ENCODE assay signal across 8 cellular contexts in the genomic region with DNA sequence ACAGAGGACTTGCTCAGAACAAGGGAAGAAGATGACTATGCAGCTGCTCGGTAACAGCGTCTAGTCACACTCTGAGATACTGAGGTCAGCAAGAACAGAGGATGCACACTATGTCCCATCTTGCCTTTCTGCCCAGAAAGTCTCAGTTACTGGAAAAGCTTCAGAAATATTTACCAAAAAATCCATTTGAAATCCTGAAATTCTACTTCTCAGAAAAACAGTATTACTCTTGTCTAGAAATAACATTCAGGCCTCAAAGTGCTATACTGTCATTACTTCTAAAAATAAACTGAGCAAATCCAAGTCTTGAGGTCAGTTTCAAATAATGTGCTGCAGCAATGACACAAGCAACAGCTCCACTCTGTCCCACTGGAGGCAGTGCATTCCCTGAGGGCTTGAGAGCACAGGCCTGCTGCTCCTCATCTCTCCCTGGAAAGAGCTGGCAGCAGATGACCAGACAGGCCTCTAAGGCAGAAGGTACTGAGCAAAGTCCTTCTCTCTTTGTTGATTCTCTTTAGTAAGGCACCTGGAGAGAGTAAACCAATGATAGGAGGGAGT.
DNase-seq lines count a peak whose midpoint lies in the region; ATAC-seq and TF ChIP-seq lines count a peak whose summit lies in the region.

No MANE protein-coding gene starts in this region.

- peaks cover 45% of the 10 kb centered on the region for H3K36me3 Mint-ChIP-seq in T-helper 2 cell treated with Interferon-gamma antibody and Interleukin-4, amounts not matched to agents 5 μg/mL and 100 μg/mL, for 36 hours (ENCODE audit: low read depth)
- H3K36me3 Mint-ChIP-seq in neural crest cell (ENCODE audit: low read depth): peaks cover 7% of the 10 kb centered on the region

- TF ChIP-seq EP300 in esophagus muscularis mucosa (IDR thresholded peaks at IDR 0.05): peak; percentile 88

- DNase-seq in stimulated activated CD4-positive, alpha-beta T cell treated with anti-CD3 and anti-CD28 coated beads, Interleukin-15, amount 100 ng/mL, for 24 hours: peak; percentile 42
- DNase-seq in stimulated activated CD4-positive, alpha-beta T cell treated with anti-CD3 and anti-CD28 coated beads, Interleukin-12 subunit alpha, Interleukin-12 subunit beta, amount 100 ng/mL, for 4 hours: no peak
- DNase-seq in T-helper 2 cell treated with Interferon-gamma antibody and Interleukin-4, amounts not matched to agents 5 μg/mL and 100 μg/mL, for 36 hours (ENCODE audit: low spot score): peak; percentile 49
- DNase-seq in esophagus muscularis mucosa (ENCODE audit: extremely low spot score) (no peak), neural crest cell (ENCODE audit: low read depth, low spot score) (no peak)
- no peak for DNase-seq in activated CD4-positive, CD25-positive, alpha-beta regulatory T cell treated with anti-CD3 and anti-CD28 coated beads, Interleukin-2, amount 50 U/mL, for 72 hours
- no peak for DNase-seq in effector memory CD4-positive, alpha-beta T cell

- H3K4me3 ChIP-seq in esophagus muscularis mucosa: no peak overlapping the region
- no peak overlapping the region for H3K4me3 ChIP-seq in effector memory CD4-positive, alpha-beta T cell (ENCODE audit: insufficient read depth, low read depth, low read length, poor library complexity, severe bottlenecking)

- peaks cover 16% of the 10 kb centered on the region for H3K9me3 Mint-ChIP-seq in T-helper 2 cell treated with Interferon-gamma antibody and Interleukin-4, amounts not matched to agents 5 μg/mL and 100 μg/mL, for 36 hours
- peaks cover 5% of the 10 kb centered on the region for H3K9me3 Mint-ChIP-seq in neural crest cell

- H3K9me3 ChIP-seq in esophagus muscularis mucosa: no peaks in the 10 kb centered on the region
- H3K9me3 ChIP-seq in effector memory CD4-positive, alpha-beta T cell (ENCODE audit: control insufficient read depth, low read length): no peaks in the 10 kb centered on the region

- TF ChIP-seq CTCF in esophagus muscularis mucosa (IDR thresholded peaks at IDR 0.05): peak; percentile 33 to 60 (median 34)
- peak; percentile 31 for TF ChIP-seq CTCF in neural crest cell (conservative IDR thresholded peaks at IDR 0.05)

- intact Hi-C loops in esophagus muscularis mucosa (cut with DNase I): loop anchor here (5.0 to 10.0 kb wide), 3 partner anchors 78 to 290 kb away; a partner anchor contains a TSS

- H3K27me3 Mint-ChIP-seq in T-helper 2 cell treated with Interferon-gamma antibody and Interleukin-4, amounts not matched to agents 5 μg/mL and 100 μg/mL, for 36 hours (ENCODE audit: low read depth): no peaks in the 10 kb centered on the region
- no peaks in the 10 kb centered on the region for H3K27me3 Mint-ChIP-seq in neural crest cell (ENCODE audit: low read depth)

- no peaks in the 10 kb centered on the region for H3K27me3 ChIP-seq in esophagus muscularis mucosa
- H3K27me3 ChIP-seq in effector memory CD4-positive, alpha-beta T cell (replicated peaks; ENCODE audit: control insufficient read depth, insufficient read depth, low read length, poor library complexity, severe bottlenecking): no peaks in the 10 kb centered on the region

- peaks cover 35 to 45% (median 37%) of the 10 kb centered on the region in 4 donors for H3K4me1 ChIP-seq in esophagus muscularis mucosa
- peaks cover 16% of the 10 kb centered on the region for H3K4me1 ChIP-seq in effector memory CD4-positive, alpha-beta T cell (ENCODE audit: control insufficient read depth, insufficient read depth, low read length, poor library complexity, severe bottlenecking)

- H3K27ac ChIP-seq in esophagus muscularis mucosa (replicated peaks in 1 of 4): peak overlapping the region; percentile 50 to 72 (median 60)
- H3K27ac ChIP-seq in effector memory CD4-positive, alpha-beta T cell (ENCODE audit: insufficient read depth, low read length, poor library complexity, severe bottlenecking): no peak overlapping the region

- TF ChIP-seq POLR2A in esophagus muscularis mucosa (IDR thresholded peaks at IDR 0.05; ENCODE audit: low read depth): no peak

- H3K4me3 Mint-ChIP-seq in T-helper 2 cell treated with Interferon-gamma antibody and Interleukin-4, amounts not matched to agents 5 μg/mL and 100 μg/mL, for 36 hours: peak overlapping the region; percentile 67
- H3K4me3 Mint-ChIP-seq in neural crest cell: no peak overlapping the region

- 17% methylated on average over 2 of the region's 2 CpGs for WGBS in esophagus muscularis mucosa

- H3K36me3 ChIP-seq in esophagus muscularis mucosa: no peaks in the 10 kb centered on the region
- no peaks in the 10 kb centered on the region for H3K36me3 ChIP-seq in effector memory CD4-positive, alpha-beta T cell (ENCODE audit: control insufficient read depth, insufficient read depth, low read length)

- H3K27ac Mint-ChIP-seq in T-helper 2 cell treated with Interferon-gamma antibody and Interleukin-4, amounts not matched to agents 5 μg/mL and 100 μg/mL, for 36 hours: peak overlapping the region; percentile 92
- peak overlapping the region; percentile 61 for H3K27ac Mint-ChIP-seq in neural crest cell (ENCODE audit: unreplicated experiment)

- no peak for ATAC-seq in HG03097 (IDR thresholded peaks at IDR 0.05; ENCODE audit: low FRiP score, unreplicated experiment)

- H3K4me1 Mint-ChIP-seq in T-helper 2 cell treated with Interferon-gamma antibody and Interleukin-4, amounts not matched to agents 5 μg/mL and 100 μg/mL, for 36 hours (ENCODE audit: low read depth): peaks cover 53% of the 10 kb centered on the region
- peaks cover 5% of the 10 kb centered on the region for H3K4me1 Mint-ChIP-seq in neural crest cell

Comparison
In these comparisons a context has a peak if more than half of its experiments do, and no peak if none do; other contexts are left out.
1. DNase-seq: peak in stimulated activated CD4-positive, alpha-beta T cell treated with anti-CD3 and anti-CD28 coated beads, Interleukin-15, amount 100 ng/mL, for 24 hours (single experiment) and T-helper 2 cell treated with Interferon-gamma antibody and Interleukin-4, amounts not matched to agents 5 μg/mL and 100 μg/mL, for 36 hours (single experiment); none in stimulated activated CD4-positive, alpha-beta T cell treated with anti-CD3 and anti-CD28 coated beads, Interleukin-12 subunit alpha, Interleukin-12 subunit beta, amount 100 ng/mL, for 4 hours (single experiment), esophagus muscularis mucosa (single experiment), neural crest cell (single experiment), activated CD4-positive, CD25-positive, alpha-beta regulatory T cell treated with anti-CD3 and anti-CD28 coated beads, Interleukin-2, amount 50 U/mL, for 72 hours (single experiment) and effector memory CD4-positive, alpha-beta T cell (0 of 3).